In the genomic region with DNA sequence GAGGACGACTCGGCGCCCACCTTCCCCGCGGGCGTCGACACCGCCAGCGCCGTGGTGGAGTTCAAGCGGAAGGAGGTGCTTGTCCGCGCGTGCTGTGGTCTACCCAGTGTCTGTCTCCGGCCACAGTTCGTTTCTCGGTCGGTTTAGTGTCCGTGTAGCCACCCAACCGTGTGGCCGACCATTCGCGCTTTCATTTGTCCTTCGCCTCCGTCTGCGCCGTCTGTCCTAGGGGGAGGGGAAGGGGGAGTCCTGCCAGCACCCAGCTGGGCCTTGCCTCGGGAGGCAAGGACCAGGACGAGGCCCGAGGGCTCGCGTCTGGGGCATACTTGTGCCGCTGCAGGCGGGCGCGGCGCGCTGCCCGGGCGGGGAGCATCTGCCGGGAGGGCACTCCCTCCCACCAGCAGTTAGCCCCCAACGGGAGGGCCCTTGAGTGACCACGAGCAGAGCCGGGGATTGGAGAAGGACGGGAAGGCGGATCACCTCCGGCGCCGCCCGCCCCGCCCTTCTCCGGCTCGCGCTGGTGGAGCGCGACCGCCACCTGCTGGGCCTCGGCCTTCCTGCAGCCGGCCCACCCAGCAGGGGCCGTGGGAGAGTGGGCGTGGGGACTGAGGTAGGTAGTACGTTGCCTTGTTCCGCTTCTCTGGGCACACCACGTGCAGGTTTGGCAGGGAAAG, we compare ENCODE assay signal across 8 cellular contexts. TPM values are rescaled to one million over a fixed set of nuclear protein-coding genes. Genes with fewer than 3 reads are reported as not detected.
A peak's percentile ranks its signal among the peaks of the same experiment; 100 is the strongest.
DNase-seq lines count a peak whose midpoint lies in the region; ATAC-seq, FAIRE-seq and TF ChIP-seq lines count a peak whose summit lies in the region.

No MANE protein-coding gene starts in this region.

- H3K27me3 ChIP-seq in RWPE2 (ENCODE audit: insufficient read depth, poor library complexity, severe bottlenecking) (peaks cover 5% of the 10 kb centered on the region), foreskin keratinocyte (peaks cover 12% of the 10 kb centered on the region)

- peak overlapping the region; percentile 36 for H3K4me3 ChIP-seq in RWPE2 (ENCODE audit: severe bottlenecking)

- H3K36me3 Mint-ChIP-seq in neural crest cell (ENCODE audit: low read depth), result no peaks in the 10 kb centered on the region

- H3K9me3 Mint-ChIP-seq in neural crest cell, result no peaks in the 10 kb centered on the region

- no peaks in the 10 kb centered on the region for H3K4me1 Mint-ChIP-seq in neural crest cell

- peak overlapping the region; percentile 79 for H3K4me3 Mint-ChIP-seq in neural crest cell

- no peaks in the 10 kb centered on the region for H3K9me3 ChIP-seq in RWPE2 (ENCODE audit: severe bottlenecking)

- H3K36me3 ChIP-seq in RWPE2 (ENCODE audit: low read depth), result no peaks in the 10 kb centered on the region

- DNase-seq in D721Med (ENCODE audit: insufficient read length, low spot score) (peak; percentile 87), HT1080 (ENCODE audit: low read depth) (peak; percentile 66), RWPE2 (ENCODE audit: low spot score) (no peak), foreskin keratinocyte (peak; percentile 38 to 64), neural crest cell (ENCODE audit: low read depth, low spot score) (peak; percentile 84)
- DNase-seq in activated effector memory CD4-positive, alpha-beta T cell treated with anti-CD3 and anti-CD28 coated beads, Interleukin-2, amount 50 U/mL, for 16 hours, result peak; percentile 92
- peak; percentile 86 for DNase-seq in stimulated activated naive CD8-positive, alpha-beta T cell treated with anti-CD3 and anti-CD28 coated beads, Interleukin-15, Interleukin-2, amounts not matched to agents 100 U/mL and 50 U/mL, for 24 hours

- peak; percentile 85 for TF ChIP-seq CTCF in D721Med (IDR thresholded peaks at IDR 0.05; ENCODE audit: insufficient read depth, missing control alignments)
- TF ChIP-seq CTCF in RWPE2 (IDR thresholded peaks at IDR 0.05; ENCODE audit: poor library complexity, severe bottlenecking), result peak; percentile 96
- TF ChIP-seq CTCF in foreskin keratinocyte (conservative IDR thresholded peaks at IDR 0.05), result peak; percentile 98
- peak; percentile 99 for TF ChIP-seq CTCF in neural crest cell (conservative IDR thresholded peaks at IDR 0.05)

- ATAC-seq in GM21381 (IDR thresholded peaks at IDR 0.05; ENCODE audit: unreplicated experiment) (peak; percentile 86), RWPE2 (ENCODE audit: low read depth) (peak; percentile 85), foreskin keratinocyte (peak; percentile 81)
- peak; percentile 82 for ATAC-seq in stimulated activated naive CD8-positive, alpha-beta T cell treated with anti-CD3 and anti-CD28 coated beads, Interleukin-15, Interleukin-2, amounts not matched to agents 100 U/mL and 50 U/mL, for 24 hours

- FAIRE-seq in D721Med (lab: Jason Lieb, UNC), result no peak

- no peak overlapping the region for H3K27ac Mint-ChIP-seq in neural crest cell (ENCODE audit: unreplicated experiment)

- H3K27me3 Mint-ChIP-seq in neural crest cell (ENCODE audit: low read depth), result peaks cover 29% of the 10 kb centered on the region

- no peaks in the 10 kb centered on the region for H3K4me1 ChIP-seq in RWPE2 (ENCODE audit: insufficient read depth, poor library complexity, severe bottlenecking)
- peaks cover 2% of the 10 kb centered on the region for H3K4me1 ChIP-seq in foreskin keratinocyte

- H3K27ac ChIP-seq in RWPE2 (ENCODE audit: poor library complexity, severe bottlenecking), result no peak overlapping the region
- H3K27ac ChIP-seq in foreskin keratinocyte, result no peak overlapping the region

RNA-seq across cellular contexts. Expression of a gene that starts 28.4 kb away (rescaled TPM):
- 0.03 and 0.06 TPM in 2 replicates for total RNA-seq in HT1080 (2014; rRNA removed; shearing (Covaris generic))
- polyA plus RNA-seq in HT1080 (2015; cell fraction: cytosol; rRNA removed), result 0.02 and 0.10 TPM in 2 replicates
- 0.05 TPM in 1 of 2 replicates, not detected in the other for polyA plus RNA-seq in HT1080 (2015; cell fraction: nucleus; rRNA removed)
- total RNA-seq in foreskin keratinocyte, result 1.2 and 1.3 TPM in 2 replicates
- 0.82 and 0.87 TPM in 2 replicates for polyA plus RNA-seq in foreskin keratinocyte
- total RNA-seq in neural crest cell, result 1.6 and 2.5 TPM in 2 replicates

RNA-seq across cellular contexts. Expression of a gene that starts 33.0 kb away (rescaled TPM):
- 2.0 and 3.0 TPM in 2 replicates for total RNA-seq in HT1080 (2014; rRNA removed; shearing (Covaris generic))
- 6.1 and 7.1 TPM in 2 replicates for polyA plus RNA-seq in HT1080 (2015; cell fraction: cytosol; rRNA removed)
- polyA plus RNA-seq in HT1080 (2015; cell fraction: nucleus; rRNA removed), result 9.7 and 10.5 TPM in 2 replicates
- total RNA-seq in foreskin keratinocyte (12.5 and 13.1 TPM in 2 replicates), neural crest cell (13.1 and 14.6 TPM in 2 replicates)
- 5.4 TPM in 2 replicates for polyA plus RNA-seq in foreskin keratinocyte
